ENCODE assay signal across 11 cellular contexts in genomic region chr17:80348551-80349436, GRCh38.
DNase-seq lines count a peak whose midpoint lies in the region; ATAC-seq and TF ChIP-seq lines count a peak whose summit lies in the region.
"Had no signal": no experiment of that assay in that cellular context is flagged by ENCODE, and none has a peak within 500 bp of the region (broad histone marks: within the 10 kb centered on the region; RNA-seq: fewer than 3 reads in every experiment).

No MANE protein-coding gene starts in this region.

- no peak overlapping the region for H3K4me3 ChIP-seq in CD4-positive, alpha-beta memory T cell (ENCODE audit: low read length in 2 of 2)
- H3K4me3 ChIP-seq in upper lobe of left lung = no peak overlapping the region

- peaks cover 98% of the 10 kb centered on the region for H3K36me3 ChIP-seq in CD4-positive, alpha-beta memory T cell (ENCODE audit: insufficient read depth, low read length)
- H3K36me3 ChIP-seq in upper lobe of left lung = peaks cover 85 to 100% (median 98%) of the 10 kb centered on the region in 4 donors

- CTCF ChIA-PET in CD4-positive, alpha-beta memory T cell (lab: Charles Lee; ENCODE audit: partially characterized antibody) = no interaction called here

- POLR2A ChIA-PET in CD4-positive, alpha-beta memory T cell (lab: Charles Lee; ENCODE audit: partially characterized antibody) = interaction anchor here (0.6 kb wide), 1 partner anchor 65 kb away, joined by 4 read pairs; no protein-coding TSS in a partner anchor

- H3K27ac ChIP-seq in CD4-positive, alpha-beta memory T cell (ENCODE audit: low read depth, low read length) = no peak overlapping the region
- H3K27ac ChIP-seq in upper lobe of left lung = no peak overlapping the region

- 90 to 93% methylated on average over 28 to 29 of the region's 29 CpGs for WGBS in upper lobe of left lung, 2 donors

- TF ChIP-seq CTCF in HFFc6 (IDR thresholded peaks at IDR 0.05) (no peak), upper lobe of left lung (IDR thresholded peaks at IDR 0.05) (no peak), GM13977 (IDR thresholded peaks at IDR 0.05; ENCODE audit: extremely low read depth, insufficient read depth, missing control alignments) (no peak)

- no peak overlapping the region for H3K4me3 Mint-ChIP-seq in CD4-positive, alpha-beta memory T cell
- no peak overlapping the region for H3K4me3 Mint-ChIP-seq in HFFc6
- no peak overlapping the region for H3K4me3 Mint-ChIP-seq in activated T-helper 2 cell treated with anti-CD3 and anti-CD28 coated beads, Interferon-gamma antibody, Interleukin-2, Interleukin-4, amounts not matched to agents 10 μg/mL and 5 μg/mL and 100 μg/mL, durations not matched to agents 14 hours and 24 hours and 36 hours (ENCODE audit: low read depth)
- H3K4me3 Mint-ChIP-seq: mesothelial cell of epicardium had no signal

- H3K27me3 Mint-ChIP-seq in CD4-positive, alpha-beta memory T cell = no peaks in the 10 kb centered on the region
- H3K27me3 Mint-ChIP-seq in HFFc6 (ENCODE audit: insufficient read depth) = peaks cover 4% of the 10 kb centered on the region
- no peaks in the 10 kb centered on the region for H3K27me3 Mint-ChIP-seq in activated T-helper 2 cell treated with anti-CD3 and anti-CD28 coated beads, Interferon-gamma antibody, Interleukin-2, Interleukin-4, amounts not matched to agents 10 μg/mL and 5 μg/mL and 100 μg/mL, durations not matched to agents 14 hours and 24 hours and 36 hours (ENCODE audit: low read depth)

- H3K27ac Mint-ChIP-seq in CD4-positive, alpha-beta memory T cell = peak overlapping the region in 4 of 7 donors; percentile 42 to 76 (median 74)
- peak overlapping the region; percentile 3; the same call in 1 of the 2 replicates for H3K27ac Mint-ChIP-seq in HFFc6
- peak overlapping the region; percentile 14 for H3K27ac Mint-ChIP-seq in activated T-helper 2 cell treated with anti-CD3 and anti-CD28 coated beads, Interferon-gamma antibody, Interleukin-2, Interleukin-4, amounts not matched to agents 10 μg/mL and 5 μg/mL and 100 μg/mL, durations not matched to agents 14 hours and 24 hours and 36 hours
- H3K27ac Mint-ChIP-seq: mesothelial cell of epicardium had no signal

- no peaks in the 10 kb centered on the region for H3K9me3 ChIP-seq in CD4-positive, alpha-beta memory T cell (ENCODE audit: control insufficient read depth in 1 of 2, low read length in 2 of 2)
- no peaks in the 10 kb centered on the region for H3K9me3 ChIP-seq in upper lobe of left lung

- ATAC-seq in upper lobe of left lung (ENCODE audit: low FRiP score in 2 of 2) = no peak
- ATAC-seq in GM18907 (IDR thresholded peaks at IDR 0.05; ENCODE audit: unreplicated experiment) = no peak

- peaks cover 0 to 3% (median under 1%) of the 10 kb centered on the region in 4 donors for H3K4me1 Mint-ChIP-seq in CD4-positive, alpha-beta memory T cell
- H3K4me1 Mint-ChIP-seq in HFFc6 (ENCODE audit: low read depth) = peaks cover 13% of the 10 kb centered on the region
- peaks cover 10% of the 10 kb centered on the region for H3K4me1 Mint-ChIP-seq in activated T-helper 2 cell treated with anti-CD3 and anti-CD28 coated beads, Interferon-gamma antibody, Interleukin-2, Interleukin-4, amounts not matched to agents 10 μg/mL and 5 μg/mL and 100 μg/mL, durations not matched to agents 14 hours and 24 hours and 36 hours (ENCODE audit: low read depth)
- H3K4me1 Mint-ChIP-seq: mesothelial cell of epicardium had no signal

- no peak for TF ChIP-seq POLR2A in upper lobe of left lung (IDR thresholded peaks at IDR 0.05)

- no peak for DNase-seq in CD4-positive, alpha-beta memory T cell
- DNase-seq in HFFc6 (no peak), myocyte (ENCODE audit: low read depth) (peak; percentile 36), upper lobe of left lung (no peak), NCI-H748 (lab: John Stamatoyannopoulos, UW; ENCODE audit: unreplicated experiment) (no peak), GM13977 (ENCODE audit: low spot score) (no peak)
- no peak for DNase-seq in activated T-helper 2 cell treated with anti-CD3 and anti-CD28 coated beads, Interferon-gamma antibody, Interleukin-2, Interleukin-4, amounts not matched to agents 10 μg/mL and 5 μg/mL and 100 μg/mL, durations not matched to agents 14 hours and 24 hours and 36 hours (ENCODE audit: low spot score)
- DNase-seq: central memory CD4-positive, alpha-beta T cell; NCI-H2227 treated with DMSO at 0.1 percent for 48 hours had no signal

- H3K36me3 Mint-ChIP-seq in CD4-positive, alpha-beta memory T cell = peaks cover 89 to 92% of the 10 kb centered on the region in 2 donors
- H3K36me3 Mint-ChIP-seq in HFFc6 (ENCODE audit: low read depth) = peaks cover 77% of the 10 kb centered on the region
- peaks cover 95% of the 10 kb centered on the region for H3K36me3 Mint-ChIP-seq in activated T-helper 2 cell treated with anti-CD3 and anti-CD28 coated beads, Interferon-gamma antibody, Interleukin-2, Interleukin-4, amounts not matched to agents 10 μg/mL and 5 μg/mL and 100 μg/mL, durations not matched to agents 14 hours and 24 hours and 36 hours (ENCODE audit: low read depth)

- intact Hi-C loops in CD4-positive, alpha-beta memory T cell (cut with micrococcal nuclease) = no loop called here
- intact Hi-C loops in activated T-helper 2 cell treated with anti-CD3 and anti-CD28 coated beads, Interferon-gamma antibody, Interleukin-2, Interleukin-4, amounts not matched to agents 10 μg/mL and 5 μg/mL and 100 μg/mL, durations not matched to agents 14 hours and 24 hours and 36 hours (cut with micrococcal nuclease) = no loop called here

- TF ChIP-seq EP300 in upper lobe of left lung (IDR thresholded peaks at IDR 0.05) = no peak

- H3K9me3 Mint-ChIP-seq in CD4-positive, alpha-beta memory T cell = peaks cover 0 to 12% (median 0%) of the 10 kb centered on the region in 8 donors
- no peaks in the 10 kb centered on the region for H3K9me3 Mint-ChIP-seq in HFFc6
- no peaks in the 10 kb centered on the region for H3K9me3 Mint-ChIP-seq in activated T-helper 2 cell treated with anti-CD3 and anti-CD28 coated beads, Interferon-gamma antibody, Interleukin-2, Interleukin-4, amounts not matched to agents 10 μg/mL and 5 μg/mL and 100 μg/mL, durations not matched to agents 14 hours and 24 hours and 36 hours
- H3K9me3 Mint-ChIP-seq: mesothelial cell of epicardium had no signal

- no peaks in the 10 kb centered on the region for H3K27me3 ChIP-seq in CD4-positive, alpha-beta memory T cell (ENCODE audit: insufficient read depth, low read length)
- no peaks in the 10 kb centered on the region for H3K27me3 ChIP-seq in upper lobe of left lung

- in situ Hi-C loops in GM13977 (cut with MboI; ENCODE audit: low pct_unique_long_range_greater_than_20kb, low sequenced_read_pairs, unreplicated experiment) = no loop called here

- H3K4me1 ChIP-seq in CD4-positive, alpha-beta memory T cell (ENCODE audit: insufficient read depth, low read length) = no peaks in the 10 kb centered on the region
- H3K4me1 ChIP-seq in upper lobe of left lung = no peaks in the 10 kb centered on the region

Comparison
In these comparisons a context has a peak if more than half of its experiments do, and no peak if none do; other contexts are left out.
1. H3K27ac Mint-ChIP-seq: peak in every context shown above with its lines; median percentile 74 in CD4-positive, alpha-beta memory T cell; 14 in activated T-helper 2 cell treated with anti-CD3 and anti-CD28 coated beads, Interferon-gamma antibody, Interleukin-2, Interleukin-4, amounts not matched to agents 10 μg/mL and 5 μg/mL and 100 μg/mL, durations not matched to agents 14 hours and 24 hours and 36 hours; 3 in HFFc6.